ENCODE assay signal across 1 cellular context in the genomic region with DNA sequence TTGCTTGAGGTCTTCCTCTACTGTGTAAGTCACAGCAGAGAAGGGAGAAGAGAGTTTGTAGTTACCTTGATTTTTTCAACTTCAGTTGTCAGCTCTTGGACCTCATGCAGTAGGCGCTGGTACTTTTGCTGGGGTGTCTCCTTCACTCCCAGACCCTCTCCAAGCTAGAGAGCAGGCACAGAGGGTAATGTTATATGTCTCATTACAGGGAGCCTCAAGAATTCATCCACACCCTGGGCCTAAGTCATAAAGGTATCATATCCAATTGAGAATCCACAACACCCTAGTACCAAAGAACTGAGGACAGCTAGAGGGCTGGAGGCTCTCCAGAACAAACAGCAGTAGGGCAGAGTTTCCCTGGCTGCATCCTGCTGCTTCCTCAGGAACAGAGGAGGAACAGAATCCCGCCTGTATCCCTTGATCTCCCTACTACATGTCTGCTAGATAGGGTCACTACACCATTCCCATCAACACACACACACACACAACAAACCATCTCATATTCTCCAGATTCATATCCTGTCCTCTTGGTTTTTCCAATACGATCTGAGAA.
TF ChIP-seq lines count a peak whose summit lies in the region.

No MANE protein-coding gene starts in this region.

TF ChIP-seq in HepG2, 621 proteins besides CTCF, POLR2A, EP300 and RAD21:
- TF ChIP-seq ZFX (CRISPR knock-in tag; IDR thresholded peaks at IDR 0.05; ENCODE audit: low read depth) (no peak), ZNF552 (CRISPR knock-in tag; IDR thresholded peaks at IDR 0.05; ENCODE audit: borderline replicate concordance) (no peak)
- TF ChIP-seq, protein P1, sequence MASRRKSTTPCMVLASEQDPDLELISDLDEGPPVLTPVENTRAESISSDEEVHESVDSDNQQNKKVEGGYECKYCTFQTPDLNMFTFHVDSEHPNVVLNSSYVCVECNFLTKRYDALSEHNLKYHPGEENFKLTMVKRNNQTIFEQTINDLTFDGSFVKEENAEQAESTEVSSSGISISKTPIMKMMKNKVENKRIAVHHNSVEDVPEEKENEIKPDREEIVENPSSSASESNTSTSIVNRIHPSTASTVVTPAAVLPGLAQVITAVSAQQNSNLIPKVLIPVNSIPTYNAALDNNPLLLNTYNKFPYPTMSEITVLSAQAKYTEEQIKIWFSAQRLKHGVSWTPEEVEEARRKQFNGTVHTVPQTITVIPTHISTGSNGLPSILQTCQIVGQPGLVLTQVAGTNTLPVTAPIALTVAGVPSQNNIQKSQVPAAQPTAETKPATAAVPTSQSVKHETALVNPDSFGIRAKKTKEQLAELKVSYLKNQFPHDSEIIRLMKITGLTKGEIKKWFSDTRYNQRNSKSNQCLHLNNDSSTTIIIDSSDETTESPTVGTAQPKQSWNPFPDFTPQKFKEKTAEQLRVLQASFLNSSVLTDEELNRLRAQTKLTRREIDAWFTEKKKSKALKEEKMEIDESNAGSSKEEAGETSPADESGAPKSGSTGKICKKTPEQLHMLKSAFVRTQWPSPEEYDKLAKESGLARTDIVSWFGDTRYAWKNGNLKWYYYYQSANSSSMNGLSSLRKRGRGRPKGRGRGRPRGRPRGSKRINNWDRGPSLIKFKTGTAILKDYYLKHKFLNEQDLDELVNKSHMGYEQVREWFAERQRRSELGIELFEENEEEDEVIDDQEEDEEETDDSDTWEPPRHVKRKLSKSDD (CRISPR knock-in tag; IDR thresholded peaks at IDR 0.05; ENCODE audit: low read depth): no peak
